8 cellular contexts compared by ENCODE assay signal in genomic region chr3:57851304-57851703, GRCh38.
"Had no signal": no experiment of that assay in that cellular context is flagged by ENCODE, and none has a peak within 500 bp of the region (broad histone marks: within the 10 kb centered on the region; RNA-seq: fewer than 3 reads in every experiment).

No MANE protein-coding gene starts in this region.

- H3K9ac ChIP-seq: KMS-11 had no signal

- ATAC-seq: HepG2 had no signal

- H3K4me1 Mint-ChIP-seq: IgD-negative memory B cell had no signal

- FAIRE-seq: HepG2, HTR-8/SVneo had no signal

- DNase-seq: IMR-90, KBM-7, KG1 had no signal

- H3K27me3 Mint-ChIP-seq: IgD-negative memory B cell had no signal

- H3K27ac ChIP-seq: HL-60, KMS-11 had no signal

- H3K9me3 Mint-ChIP-seq: IgD-negative memory B cell had no signal

- H3K4me2 ChIP-seq: KMS-11 had no signal

- H3K27ac Mint-ChIP-seq: IgD-negative memory B cell had no signal

- H3K4me3 Mint-ChIP-seq: IgD-negative memory B cell had no signal
